9 cellular contexts compared by ENCODE assay signal in genomic region chr1:91997607-91998195, GRCh38. TPM values are rescaled to one million over a fixed set of nuclear protein-coding genes. Genes with fewer than 3 reads are reported as not detected.
DNase-seq lines count a peak whose midpoint lies in the region; ATAC-seq, FAIRE-seq and TF ChIP-seq lines count a peak whose summit lies in the region.
"Had no signal": no experiment of that assay in that cellular context is flagged by ENCODE, and none has a peak within 500 bp of the region (broad histone marks: within the 10 kb centered on the region; RNA-seq: fewer than 3 reads in every experiment).

No MANE protein-coding gene starts in this region.

- intact Hi-C loops in kidney (cut with DNase I): no loop called here

- H3K9me3 ChIP-seq in kidney (ENCODE audit: control insufficient read depth in 1 of 2, low read length in 2 of 2): no peaks in the 10 kb centered on the region

- H3K4me1 ChIP-seq in kidney (ENCODE audit: control insufficient read depth in 1 of 2, insufficient read depth in 1 of 2, low read depth in 1 of 2, low read length in 2 of 2): no peaks in the 10 kb centered on the region

- no peaks in the 10 kb centered on the region for H3K36me3 ChIP-seq in kidney (ENCODE audit: control insufficient read depth in 1 of 2, insufficient read depth in 2 of 2, low read length in 2 of 2)

- FAIRE-seq in kidney (lab: Jason Lieb, UNC): peak; percentile 90

- DNase-seq in DMS153 (lab: John Stamatoyannopoulos, UW) (peak; percentile 34), HS-5 (ENCODE audit: low read depth) (peak; percentile 28), OCI-M1 (lab: John Stamatoyannopoulos, UW) (peak; percentile 70), amniotic stem cell (lab: John Stamatoyannopoulos, UW) (peak; percentile 18), kidney (no peak)
- peak; percentile 4 for DNase-seq in stimulated activated CD8-positive, alpha-beta memory T cell treated with anti-CD3 and anti-CD28 coated beads, Interleukin-7, amount 100 ng/mL, for 24 hours (ENCODE audit: low read depth)
- DNase-seq in stimulated activated effector memory CD8-positive, alpha-beta T cell treated with anti-CD3 and anti-CD28 coated beads, Interleukin-12 subunit alpha, Interleukin-12 subunit beta, amount 100 ng/mL, for 72 hours (ENCODE audit: low spot score in 2 of 2): no peak

- peak; percentile 45 for TF ChIP-seq CTCF in kidney (IDR thresholded peaks at IDR 0.05; ENCODE audit: borderline replicate concordance, extremely low read depth, insufficient read depth)

- H3K4me1 Mint-ChIP-seq in stimulated activated effector memory CD8-positive, alpha-beta T cell treated with anti-CD3 and anti-CD28 coated beads, Interleukin-12 subunit alpha, Interleukin-12 subunit beta, amount 100 ng/mL, for 72 hours: no peaks in the 10 kb centered on the region

- no peak for ATAC-seq in stimulated activated effector memory CD8-positive, alpha-beta T cell treated with anti-CD3 and anti-CD28 coated beads, Interleukin-12 subunit alpha, Interleukin-12 subunit beta, amount 100 ng/mL, for 72 hours
- ATAC-seq in GM18858 (IDR thresholded peaks at IDR 0.05; ENCODE audit: unreplicated experiment): no peak

- H3K9me3 Mint-ChIP-seq in stimulated activated effector memory CD8-positive, alpha-beta T cell treated with anti-CD3 and anti-CD28 coated beads, Interleukin-12 subunit alpha, Interleukin-12 subunit beta, amount 100 ng/mL, for 72 hours: no peaks in the 10 kb centered on the region
- H3K9me3 Mint-ChIP-seq: stimulated activated naive CD8-positive, alpha-beta T cell treated with anti-CD3 and anti-CD28 coated beads, Interleukin-15, Interleukin-2, amounts not matched to agents 100 ng/mL and 50 ng/mL, for 24 hours had no signal

- no peak overlapping the region for H3K27ac Mint-ChIP-seq in stimulated activated effector memory CD8-positive, alpha-beta T cell treated with anti-CD3 and anti-CD28 coated beads, Interleukin-12 subunit alpha, Interleukin-12 subunit beta, amount 100 ng/mL, for 72 hours
- H3K27ac Mint-ChIP-seq: stimulated activated naive CD8-positive, alpha-beta T cell treated with anti-CD3 and anti-CD28 coated beads, Interleukin-15, Interleukin-2, amounts not matched to agents 100 ng/mL and 50 ng/mL, for 24 hours had no signal

- H3K9ac ChIP-seq in kidney (ENCODE audit: low read length in 2 of 2): no peak overlapping the region

- H3K27ac ChIP-seq in kidney (ENCODE audit: low read depth in 2 of 2, low read length in 2 of 2): no peak overlapping the region

- H3K4me3 ChIP-seq in kidney (ENCODE audit: low read length in 2 of 2): no peak overlapping the region

- no peaks in the 10 kb centered on the region for H3K36me3 Mint-ChIP-seq in stimulated activated effector memory CD8-positive, alpha-beta T cell treated with anti-CD3 and anti-CD28 coated beads, Interleukin-12 subunit alpha, Interleukin-12 subunit beta, amount 100 ng/mL, for 72 hours

- no peak overlapping the region for H3K4me3 Mint-ChIP-seq in stimulated activated effector memory CD8-positive, alpha-beta T cell treated with anti-CD3 and anti-CD28 coated beads, Interleukin-12 subunit alpha, Interleukin-12 subunit beta, amount 100 ng/mL, for 72 hours
- H3K4me3 Mint-ChIP-seq: stimulated activated naive CD8-positive, alpha-beta T cell treated with anti-CD3 and anti-CD28 coated beads, Interleukin-15, Interleukin-2, amounts not matched to agents 100 ng/mL and 50 ng/mL, for 24 hours had no signal

RNA-seq across cellular contexts. Expression of gene EPHX4, which starts 32.1 kb away (rescaled TPM):
- 1.2 TPM for total RNA-seq in kidney
- polyA plus RNA-seq in kidney (ENCODE audit: insufficient read depth, low read depth, low replicate concordance): 1.4 TPM

RNA-seq across cellular contexts. Expression of gene BRDT, which starts 48.5 kb away (rescaled TPM):
- not detected for total RNA-seq in kidney
- not detected for polyA plus RNA-seq in kidney (ENCODE audit: insufficient read depth, low read depth, low replicate concordance)

Comparison
In these comparisons a context has a peak if more than half of its experiments do, and no peak if none do; other contexts are left out.
1. DNase-seq: peak in DMS153 (single experiment), HS-5 (single experiment), OCI-M1 (single experiment), amniotic stem cell (single experiment) and stimulated activated CD8-positive, alpha-beta memory T cell treated with anti-CD3 and anti-CD28 coated beads, Interleukin-7, amount 100 ng/mL, for 24 hours (single experiment); none in kidney (single experiment) and stimulated activated effector memory CD8-positive, alpha-beta T cell treated with anti-CD3 and anti-CD28 coated beads, Interleukin-12 subunit alpha, Interleukin-12 subunit beta, amount 100 ng/mL, for 72 hours (0 of 2).